Comparison of ENCODE assay signal across 8 cellular contexts in the genomic region with DNA sequence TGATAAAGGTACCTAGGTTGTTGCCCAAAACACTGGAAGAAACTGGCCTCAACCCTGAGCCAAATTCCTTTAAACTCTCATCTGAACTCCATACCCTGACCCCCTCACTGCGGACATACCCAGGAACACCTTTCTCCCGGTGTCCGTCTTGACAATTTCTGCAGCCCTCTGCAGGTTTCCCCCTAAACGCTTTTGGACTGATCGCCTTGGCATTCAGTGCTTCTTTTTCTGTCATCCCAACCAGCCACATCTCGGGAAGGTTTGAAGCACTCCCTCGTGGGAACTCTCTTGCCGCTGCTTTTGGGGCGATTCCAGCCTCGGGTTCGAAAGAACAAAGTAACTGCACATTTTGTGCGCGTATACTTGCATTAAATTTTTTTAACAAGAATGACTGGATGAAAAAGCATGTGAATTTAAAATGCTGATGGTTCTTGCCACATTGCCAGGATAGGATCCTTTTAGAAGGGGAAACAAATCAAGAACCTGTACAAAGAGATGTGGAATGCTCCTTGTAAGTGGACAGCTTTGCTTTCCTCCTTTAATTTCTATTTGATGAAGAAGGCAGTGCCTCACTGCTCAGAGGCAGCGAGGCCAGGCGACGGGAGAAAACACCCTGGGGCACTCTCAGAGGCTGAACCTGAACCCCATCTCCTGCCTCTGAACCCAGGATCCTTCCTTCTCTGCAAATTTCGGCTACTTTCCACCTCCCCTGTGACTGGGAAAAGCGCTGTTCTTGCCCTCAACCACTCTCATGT. TPM values are rescaled to one million over a fixed set of nuclear protein-coding genes. Genes with fewer than 3 reads are reported as not detected.
DNase-seq lines count a peak whose midpoint lies in the region; ATAC-seq and TF ChIP-seq lines count a peak whose summit lies in the region.

No MANE protein-coding gene starts in this region.

- TF ChIP-seq POLR2A in body of pancreas (IDR thresholded peaks at IDR 0.05): no peak

- peak overlapping the region; percentile 95 for H3K27ac ChIP-seq in HUES6 (ENCODE audit: low read depth, low read length)
- peak overlapping the region; percentile 92 to 95 (median 94) for H3K27ac ChIP-seq in body of pancreas
- H3K27ac ChIP-seq in temporal lobe (ENCODE audit: low read depth, low read length): peak overlapping the region; percentile 84

- H3K9me3 ChIP-seq in HUES6 (ENCODE audit: control insufficient read depth, insufficient read depth, low read depth, low read length): no peaks in the 10 kb centered on the region
- no peaks in the 10 kb centered on the region for H3K9me3 ChIP-seq in body of pancreas

- H3K4me1 Mint-ChIP-seq in activated T-cell treated with anti-CD3 and anti-CD28 coated beads, Interleukin-2, amount 50 U/mL, for 72 hours (ENCODE audit: low read depth): peaks cover 78% of the 10 kb centered on the region

- H3K36me3 ChIP-seq in HUES6 (ENCODE audit: control insufficient read depth, insufficient read depth, low read length) (peaks cover 10% of the 10 kb centered on the region), body of pancreas (replicated peaks in 1 of 2; ENCODE audit: insufficient read depth in 1 of 2, low read depth in 2 of 2) (no peaks in the 10 kb centered on the region)

- H3K27me3 ChIP-seq in HUES6 (ENCODE audit: control insufficient read depth, insufficient read depth, low read length): no peaks in the 10 kb centered on the region
- H3K27me3 ChIP-seq in body of pancreas: no peaks in the 10 kb centered on the region

- peaks cover 16% of the 10 kb centered on the region for H3K4me1 ChIP-seq in HUES6 (ENCODE audit: control insufficient read depth, insufficient read depth, low read length)
- H3K4me1 ChIP-seq in body of pancreas: peaks cover 43% of the 10 kb centered on the region

- H3K4me3 ChIP-seq in HUES6 (ENCODE audit: low read depth, low read length): peak overlapping the region; percentile 93
- H3K4me3 ChIP-seq in body of pancreas: peak overlapping the region; percentile 55 to 84

- H3K9me3 Mint-ChIP-seq in activated T-cell treated with anti-CD3 and anti-CD28 coated beads, Interleukin-2, amount 50 U/mL, for 72 hours: no peaks in the 10 kb centered on the region

- peak overlapping the region; percentile 99 for H3K27ac Mint-ChIP-seq in activated T-cell treated with anti-CD3 and anti-CD28 coated beads, Interleukin-2, amount 50 U/mL, for 72 hours

- no peak for ATAC-seq in activated T-cell treated with anti-CD3 and anti-CD28 coated beads, Interleukin-2, amount 50 U/mL, for 72 hours (replicated peaks in 1 of 2)
- ATAC-seq in body of pancreas: peak; percentile 1
- no peak for ATAC-seq in HG02840 (IDR thresholded peaks at IDR 0.05; ENCODE audit: low FRiP score, unreplicated experiment)

- DNase-seq in activated T-cell treated with anti-CD3 and anti-CD28 coated beads, Interleukin-2, amount 50 U/mL, for 72 hours: no peak
- no peak for DNase-seq in activated T-cell treated with anti-CD3 and anti-CD28 coated beads for 4 hours
- DNase-seq in body of pancreas: no peak
- DNase-seq in kidney tubule cell (ENCODE audit: low spot score): peak; percentile 20
- no peak for DNase-seq in NCI-H128 (lab: John Stamatoyannopoulos, UW; ENCODE audit: unreplicated experiment)

- no peaks in the 10 kb centered on the region for H3K27me3 Mint-ChIP-seq in activated T-cell treated with anti-CD3 and anti-CD28 coated beads, Interleukin-2, amount 50 U/mL, for 72 hours (ENCODE audit: low read depth)

- H3K9ac ChIP-seq in HUES6 (ENCODE audit: low read length): peak overlapping the region; percentile 99

- intact Hi-C loops in body of pancreas (cut with DNase I): no loop called here

- 33 to 35% methylated on average over 18 of the region's 18 CpGs for WGBS in body of pancreas, 2 donors

- peak overlapping the region; percentile 98 to 100 for H3K4me3 Mint-ChIP-seq in activated T-cell treated with anti-CD3 and anti-CD28 coated beads, Interleukin-2, amount 50 U/mL, for 72 hours

- peaks cover 8 to 21% of the 10 kb centered on the region in 2 donors for H3K36me3 Mint-ChIP-seq in activated T-cell treated with anti-CD3 and anti-CD28 coated beads, Interleukin-2, amount 50 U/mL, for 72 hours (ENCODE audit: insufficient read depth in 2 of 2)

- no peak for TF ChIP-seq CTCF in body of pancreas (IDR thresholded peaks at IDR 0.05)

RNA-seq across cellular contexts. Expression of gene PSMD5, which starts 0.6 kb away (rescaled TPM):
- total RNA-seq in activated T-cell treated with anti-CD3 and anti-CD28 coated beads, Interleukin-2, amount 50 U/mL, for 72 hours: 10 to 100 TPM; 48.6 to 59.0 TPM
- 10 to 100 TPM; 20.8 to 31.0 TPM for total RNA-seq in body of pancreas
- total RNA-seq in temporal lobe: 22.9 TPM

RNA-seq across cellular contexts. Expression of gene PHF19, which starts 34.9 kb away (rescaled TPM):
- total RNA-seq in activated T-cell treated with anti-CD3 and anti-CD28 coated beads, Interleukin-2, amount 50 U/mL, for 72 hours: 100 to 1,000 TPM; 166 to 222 TPM
- total RNA-seq in body of pancreas (1 to 10 TPM; 5.4 to 6.9 TPM), temporal lobe (3.9 TPM)

RNA-seq across cellular contexts. Expression of gene FBXW2, which starts 48.9 kb away (rescaled TPM):
- 10 to 100 TPM; 72.6 to 78.5 TPM for total RNA-seq in activated T-cell treated with anti-CD3 and anti-CD28 coated beads, Interleukin-2, amount 50 U/mL, for 72 hours
- 10 to 100 TPM; 16.6 to 19.1 TPM for total RNA-seq in body of pancreas
- 46.0 TPM for total RNA-seq in temporal lobe

Comparison
In these comparisons a context has a peak if more than half of its experiments do, and no peak if none do; other contexts are left out.
1. RNA of gene PHF19, which starts 34.9 kb away (total RNA-seq): 166 to 222 TPM in activated T-cell treated with anti-CD3 and anti-CD28 coated beads, Interleukin-2, amount 50 U/mL, for 72 hours; 5.4 to 6.9 TPM in body of pancreas and 3.9 TPM in temporal lobe (single experiment); every median in the first group is over 10 times any median in the second.
2. Peak in every context shown above with its lines, with median percentiles within 50 percentile points of each other: H3K27ac ChIP-seq.